Comparison of ENCODE assay signal across 1 cellular context in the genomic region with DNA sequence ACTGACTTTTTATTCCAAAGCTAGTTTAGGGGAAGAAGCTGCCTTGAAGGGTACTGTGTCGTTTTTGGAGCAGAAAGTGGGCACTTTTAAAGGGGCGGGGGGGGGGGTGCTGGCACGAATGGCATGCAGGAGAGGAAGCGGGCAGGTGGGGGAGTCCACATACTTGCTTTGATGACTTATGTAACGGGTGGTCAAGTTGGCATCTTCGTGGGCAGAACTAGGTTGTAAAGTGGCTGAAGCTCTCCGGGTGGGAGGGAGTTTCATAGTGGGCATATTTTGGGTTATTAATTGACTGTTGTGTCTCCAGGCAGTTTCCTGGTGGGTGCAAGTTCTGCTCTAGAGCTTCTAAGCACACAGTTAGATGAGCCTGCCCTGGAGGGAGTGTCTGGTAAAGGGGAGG.
TF ChIP-seq lines count a peak whose summit lies in the region.

No MANE protein-coding gene starts in this region.

TF ChIP-seq in GM23338, 12 proteins besides CTCF, POLR2A, EP300 and RAD21 (continued from another document):
- TF ChIP-seq, protein P1, sequence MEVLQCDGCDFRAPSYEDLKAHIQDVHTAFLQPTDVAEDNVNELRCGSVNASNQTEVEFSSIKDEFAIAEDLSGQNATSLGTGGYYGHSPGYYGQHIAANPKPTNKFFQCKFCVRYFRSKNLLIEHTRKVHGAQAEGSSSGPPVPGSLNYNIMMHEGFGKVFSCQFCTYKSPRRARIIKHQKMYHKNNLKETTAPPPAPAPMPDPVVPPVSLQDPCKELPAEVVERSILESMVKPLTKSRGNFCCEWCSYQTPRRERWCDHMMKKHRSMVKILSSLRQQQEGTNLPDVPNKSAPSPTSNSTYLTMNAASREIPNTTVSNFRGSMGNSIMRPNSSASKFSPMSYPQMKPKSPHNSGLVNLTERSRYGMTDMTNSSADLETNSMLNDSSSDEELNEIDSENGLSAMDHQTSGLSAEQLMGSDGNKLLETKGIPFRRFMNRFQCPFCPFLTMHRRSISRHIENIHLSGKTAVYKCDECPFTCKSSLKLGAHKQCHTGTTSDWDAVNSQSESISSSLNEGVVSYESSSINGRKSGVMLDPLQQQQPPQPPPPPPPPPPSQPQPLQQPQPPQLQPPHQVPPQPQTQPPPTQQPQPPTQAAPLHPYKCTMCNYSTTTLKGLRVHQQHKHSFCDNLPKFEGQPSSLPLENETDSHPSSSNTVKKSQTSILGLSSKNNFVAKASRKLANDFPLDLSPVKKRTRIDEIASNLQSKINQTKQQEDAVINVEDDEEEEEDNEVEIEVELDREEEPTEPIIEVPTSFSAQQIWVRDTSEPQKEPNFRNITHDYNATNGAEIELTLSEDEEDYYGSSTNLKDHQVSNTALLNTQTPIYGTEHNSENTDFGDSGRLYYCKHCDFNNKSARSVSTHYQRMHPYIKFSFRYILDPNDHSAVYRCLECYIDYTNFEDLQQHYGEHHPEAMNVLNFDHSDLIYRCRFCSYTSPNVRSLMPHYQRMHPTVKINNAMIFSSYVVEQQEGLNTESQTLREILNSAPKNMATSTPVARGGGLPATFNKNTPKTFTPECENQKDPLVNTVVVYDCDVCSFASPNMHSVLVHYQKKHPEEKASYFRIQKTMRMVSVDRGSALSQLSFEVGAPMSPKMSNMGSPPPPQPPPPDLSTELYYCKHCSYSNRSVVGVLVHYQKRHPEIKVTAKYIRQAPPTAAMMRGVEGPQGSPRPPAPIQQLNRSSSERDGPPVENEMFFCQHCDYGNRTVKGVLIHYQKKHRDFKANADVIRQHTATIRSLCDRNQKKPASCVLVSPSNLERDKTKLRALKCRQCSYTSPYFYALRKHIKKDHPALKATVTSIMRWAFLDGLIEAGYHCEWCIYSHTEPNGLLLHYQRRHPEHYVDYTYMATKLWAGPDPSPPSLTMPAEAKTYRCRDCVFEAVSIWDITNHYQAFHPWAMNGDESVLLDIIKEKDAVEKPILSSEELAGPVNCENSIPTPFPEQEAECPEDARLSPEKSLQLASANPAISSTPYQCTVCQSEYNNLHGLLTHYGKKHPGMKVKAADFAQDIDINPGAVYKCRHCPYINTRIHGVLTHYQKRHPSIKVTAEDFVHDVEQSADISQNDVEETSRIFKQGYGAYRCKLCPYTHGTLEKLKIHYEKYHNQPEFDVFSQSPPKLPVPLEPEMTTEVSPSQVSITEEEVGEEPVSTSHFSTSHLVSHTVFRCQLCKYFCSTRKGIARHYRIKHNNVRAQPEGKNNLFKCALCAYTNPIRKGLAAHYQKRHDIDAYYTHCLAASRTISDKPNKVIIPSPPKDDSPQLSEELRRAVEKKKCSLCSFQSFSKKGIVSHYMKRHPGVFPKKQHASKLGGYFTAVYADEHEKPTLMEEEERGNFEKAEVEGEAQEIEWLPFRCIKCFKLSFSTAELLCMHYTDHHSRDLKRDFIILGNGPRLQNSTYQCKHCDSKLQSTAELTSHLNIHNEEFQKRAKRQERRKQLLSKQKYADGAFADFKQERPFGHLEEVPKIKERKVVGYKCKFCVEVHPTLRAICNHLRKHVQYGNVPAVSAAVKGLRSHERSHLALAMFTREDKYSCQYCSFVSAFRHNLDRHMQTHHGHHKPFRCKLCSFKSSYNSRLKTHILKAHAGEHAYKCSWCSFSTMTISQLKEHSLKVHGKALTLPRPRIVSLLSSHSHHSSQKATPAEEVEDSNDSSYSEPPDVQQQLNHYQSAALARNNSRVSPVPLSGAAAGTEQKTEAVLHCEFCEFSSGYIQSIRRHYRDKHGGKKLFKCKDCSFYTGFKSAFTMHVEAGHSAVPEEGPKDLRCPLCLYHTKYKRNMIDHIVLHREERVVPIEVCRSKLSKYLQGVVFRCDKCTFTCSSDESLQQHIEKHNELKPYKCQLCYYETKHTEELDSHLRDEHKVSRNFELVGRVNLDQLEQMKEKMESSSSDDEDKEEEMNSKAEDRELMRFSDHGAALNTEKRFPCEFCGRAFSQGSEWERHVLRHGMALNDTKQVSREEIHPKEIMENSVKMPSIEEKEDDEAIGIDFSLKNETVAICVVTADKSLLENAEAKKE (CRISPR knock-in tag; IDR thresholded peaks at IDR 0.05), result no peak
- TF ChIP-seq, protein P2, sequence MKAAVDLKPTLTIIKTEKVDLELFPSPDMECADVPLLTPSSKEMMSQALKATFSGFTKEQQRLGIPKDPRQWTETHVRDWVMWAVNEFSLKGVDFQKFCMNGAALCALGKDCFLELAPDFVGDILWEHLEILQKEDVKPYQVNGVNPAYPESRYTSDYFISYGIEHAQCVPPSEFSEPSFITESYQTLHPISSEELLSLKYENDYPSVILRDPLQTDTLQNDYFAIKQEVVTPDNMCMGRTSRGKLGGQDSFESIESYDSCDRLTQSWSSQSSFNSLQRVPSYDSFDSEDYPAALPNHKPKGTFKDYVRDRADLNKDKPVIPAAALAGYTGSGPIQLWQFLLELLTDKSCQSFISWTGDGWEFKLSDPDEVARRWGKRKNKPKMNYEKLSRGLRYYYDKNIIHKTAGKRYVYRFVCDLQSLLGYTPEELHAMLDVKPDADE (IDR thresholded peaks at IDR 0.05), result no peak
